Comparison of ENCODE assay signal across 15 cellular contexts in genomic region chr2:17627434-17627833, GRCh38.
DNase-seq lines count a peak whose midpoint lies in the region; ATAC-seq and TF ChIP-seq lines count a peak whose summit lies in the region.
"Had no signal": no experiment of that assay in that cellular context is flagged by ENCODE, and none has a peak within 500 bp of the region (broad histone marks: within the 10 kb centered on the region; RNA-seq: fewer than 3 reads in every experiment).

No MANE protein-coding gene starts in this region.

- H3K27me3 ChIP-seq in mesendoderm (ENCODE audit: insufficient read depth, low read length, poor library complexity) (no peaks in the 10 kb centered on the region), suprapubic skin (no peaks in the 10 kb centered on the region)
- H3K27me3 ChIP-seq: BE2C, SJSA1 had no signal

- no peaks in the 10 kb centered on the region for H3K36me3 Mint-ChIP-seq in CD14-positive monocyte
- H3K36me3 Mint-ChIP-seq: CD8-positive, alpha-beta T cell had no signal

- no peak overlapping the region for H3K27ac ChIP-seq in mesendoderm (ENCODE audit: low read depth, low read length)
- no peak overlapping the region for H3K27ac ChIP-seq in suprapubic skin
- H3K27ac ChIP-seq: HL-60, SJSA1 had no signal

- H3K27me3 Mint-ChIP-seq in CD14-positive monocyte (ENCODE audit: low read depth in 3 of 3): peaks cover 3% of the 10 kb centered on the region in 3 donors

- H3K4me1 ChIP-seq in mesendoderm (ENCODE audit: control insufficient read depth, low read depth, low read length) (peaks cover 8% of the 10 kb centered on the region), suprapubic skin (no peaks in the 10 kb centered on the region)
- H3K4me1 ChIP-seq: BE2C, SJSA1 had no signal

- ATAC-seq in HG02610 (IDR thresholded peaks at IDR 0.05; ENCODE audit: unreplicated experiment) (peak; percentile 36), HG03039 (IDR thresholded peaks at IDR 0.05; ENCODE audit: unreplicated experiment) (no peak)
- ATAC-seq: CD8-positive, alpha-beta T cell had no signal

- H3K9me3 Mint-ChIP-seq in CD14-positive monocyte: peaks cover 3 to 15% (median 7%) of the 10 kb centered on the region in 7 donors
- H3K9me3 Mint-ChIP-seq: CD8-positive, alpha-beta T cell had no signal

- peak overlapping the region; percentile 22 for H3K18ac ChIP-seq in mesendoderm (ENCODE audit: low read length)

- H3K79me2 ChIP-seq in mesendoderm (ENCODE audit: control insufficient read depth, insufficient read depth, low read length): no peaks in the 10 kb centered on the region

- no peak overlapping the region for H2BK15ac ChIP-seq in mesendoderm (replicated peaks; ENCODE audit: low read depth)

- TF ChIP-seq POLR2A in suprapubic skin (IDR thresholded peaks at IDR 0.05): no peak

- intact Hi-C loops in CD14-positive monocyte (cut with micrococcal nuclease): no loop called here

- no peak overlapping the region for H3K9ac ChIP-seq in mesendoderm (ENCODE audit: low read length)

- no peak overlapping the region for H2BK120ac ChIP-seq in mesendoderm (ENCODE audit: low read depth, low read length)

- H3K4me3 Mint-ChIP-seq in CD14-positive monocyte: no peak overlapping the region
- H3K4me3 Mint-ChIP-seq: CD8-positive, alpha-beta T cell had no signal

- no peak overlapping the region for H2BK5ac ChIP-seq in mesendoderm (ENCODE audit: low read length)

- no peaks in the 10 kb centered on the region for H3K9me3 ChIP-seq in suprapubic skin
- H3K9me3 ChIP-seq: BE2C had no signal

- H3K4me3 ChIP-seq in mesendoderm (ENCODE audit: low read length): no peak overlapping the region
- H3K4me3 ChIP-seq in suprapubic skin: no peak overlapping the region
- H3K4me3 ChIP-seq: SJSA1 had no signal

- H3K4ac ChIP-seq in mesendoderm (ENCODE audit: low read depth, low read length): no peak overlapping the region

- H3K79me1 ChIP-seq in mesendoderm (ENCODE audit: low read length): no peaks in the 10 kb centered on the region

- TF ChIP-seq CTCF in CD14-positive monocyte (IDR thresholded peaks at IDR 0.05): no peak
- TF ChIP-seq CTCF in suprapubic skin (IDR thresholded peaks at IDR 0.05): no peak

- H4K8ac ChIP-seq in mesendoderm (ENCODE audit: low read depth, low read length): no peak overlapping the region

- no peak overlapping the region for H2AK5ac ChIP-seq in mesendoderm (ENCODE audit: low read length)

- no peak overlapping the region for H3K27ac Mint-ChIP-seq in CD14-positive monocyte
- H3K27ac Mint-ChIP-seq: CD8-positive, alpha-beta T cell had no signal

- H3K36me3 ChIP-seq in mesendoderm (ENCODE audit: control insufficient read depth, insufficient read depth, low read length): no peaks in the 10 kb centered on the region
- H3K36me3 ChIP-seq in suprapubic skin: no peaks in the 10 kb centered on the region
- H3K36me3 ChIP-seq: BE2C, SJSA1 had no signal

- no CpG with 5 or more reads among the region's 2 CpGs for WGBS in mesendoderm (ENCODE audit: extremely low coverage, insufficient coverage, low lambda C conversion rate)
- WGBS in suprapubic skin: 71% methylated on average over 2 of the region's 2 CpGs

- H3K56ac ChIP-seq in mesendoderm (ENCODE audit: low read length): no peak overlapping the region

- peak; percentile 43 for DNase-seq in M059J (ENCODE audit: low read depth)
- DNase-seq in astrocyte of the hippocampus (ENCODE audit: low read depth, low spot score): peak; percentile 31
- peak; percentile 44 for DNase-seq in mesendoderm
- DNase-seq in CD14-positive monocyte (ENCODE audit: low spot score): no peak
- DNase-seq in suprapubic skin (ENCODE audit: low spot score in 2 of 2): no peak
- DNase-seq: BE2C; CD8-positive, alpha-beta T cell; DMS 273 treated with DMSO at 0.1 percent for 48 hours; NCI-H1436; NCI-H2029 treated with DMSO at 0.1 percent for 48 hours; NCI-H524 treated with DMSO at 0.1 percent for 48 hours had no signal

- H3K23ac ChIP-seq in mesendoderm (ENCODE audit: low read length): no peak overlapping the region

- no peak overlapping the region for H3K4me2 ChIP-seq in mesendoderm (ENCODE audit: low read length)

- H4K5ac ChIP-seq in mesendoderm (ENCODE audit: low read length): no peak overlapping the region

- no peaks in the 10 kb centered on the region for H3K4me1 Mint-ChIP-seq in CD14-positive monocyte

- no peak for TF ChIP-seq EP300 in suprapubic skin (IDR thresholded peaks at IDR 0.05)

Comparison
In these comparisons a context has a peak if more than half of its experiments do, and no peak if none do; other contexts are left out.
1. DNase-seq: peak in M059J (single experiment), astrocyte of the hippocampus (single experiment) and mesendoderm (single experiment); none in CD14-positive monocyte (single experiment) and suprapubic skin (0 of 2).